ENCODE assay signal across 13 cellular contexts in the genomic region with DNA sequence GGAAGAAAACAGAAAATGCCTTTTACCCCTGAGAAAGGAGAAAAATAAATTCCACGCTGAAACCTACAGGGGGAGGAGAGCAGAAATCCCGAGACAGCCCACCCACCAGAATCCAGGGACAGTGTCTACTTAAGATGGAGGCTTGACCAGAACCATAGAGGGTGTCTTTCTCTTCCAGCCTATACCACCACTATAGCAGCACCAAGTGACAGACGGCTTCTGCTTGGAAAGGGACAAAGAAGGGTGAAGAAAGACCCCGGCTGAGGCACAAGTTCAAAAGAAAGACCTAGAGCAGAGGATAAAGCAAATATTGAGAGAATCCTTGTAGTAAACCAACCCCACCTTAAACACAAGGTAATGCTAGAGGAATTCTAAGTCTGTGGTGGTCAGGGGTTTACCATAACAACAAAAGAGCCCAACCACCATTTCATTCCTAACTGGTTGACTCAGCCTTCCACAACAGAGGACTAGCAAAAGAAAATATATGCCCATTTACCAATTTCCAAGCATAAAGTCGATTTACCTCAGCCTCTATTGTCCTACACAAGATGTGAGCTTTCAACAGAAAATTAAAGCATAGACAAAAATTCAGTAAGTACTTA.
DNase-seq lines count a peak whose midpoint lies in the region; TF ChIP-seq lines count a peak whose summit lies in the region.
"Had no signal": no experiment of that assay in that cellular context is flagged by ENCODE, and none has a peak within 500 bp of the region (broad histone marks: within the 10 kb centered on the region; RNA-seq: fewer than 3 reads in every experiment).

No MANE protein-coding gene starts in this region.

- intact Hi-C loops in CD4-positive, alpha-beta memory T cell (cut with micrococcal nuclease) = no loop called here

- H3K36me3 ChIP-seq in HUES64 (ENCODE audit: insufficient read depth, low read length) = no peaks in the 10 kb centered on the region
- no peaks in the 10 kb centered on the region for H3K36me3 ChIP-seq in CD4-positive, alpha-beta memory T cell (ENCODE audit: insufficient read depth, low read length)
- H3K36me3 ChIP-seq: Peyer's patch, spleen had no signal

- H3K9me3 ChIP-seq in HUES64 (ENCODE audit: insufficient read depth, low read depth, low read length) = no peaks in the 10 kb centered on the region
- no peaks in the 10 kb centered on the region for H3K9me3 ChIP-seq in CD4-positive, alpha-beta memory T cell (ENCODE audit: control insufficient read depth in 1 of 2, low read length in 2 of 2)
- H3K9me3 ChIP-seq: Peyer's patch, spleen had no signal

- peak; percentile 10 for DNase-seq in Caki2 (ENCODE audit: low read depth)
- peak; percentile 49 to 92 for DNase-seq in cardiac fibroblast (ENCODE audit: low read depth in 2 of 2)
- peak; percentile 68 for DNase-seq in islet precursor cell
- DNase-seq in foreskin melanocyte = no peak
- DNase-seq in Kasumi-1 (lab: John Stamatoyannopoulos, UW) = no peak
- no peak for DNase-seq in CD4-positive, alpha-beta memory T cell
- no peak for DNase-seq in activated T-cell treated with anti-CD3 and anti-CD28 coated beads, Interleukin-2, amount 50 U/mL, for 48 hours
- DNase-seq: activated T-cell treated with anti-CD3 and anti-CD28 coated beads, Interleukin-2, amount 50 U/mL, for 1 hour; cerebellar nuclear complex; Peyer's patch; spleen had no signal

- no peaks in the 10 kb centered on the region for H3K4me1 Mint-ChIP-seq in CD4-positive, alpha-beta memory T cell
- H3K4me1 Mint-ChIP-seq: IgD-negative memory B cell had no signal

- H3K27ac ChIP-seq in HUES64 (ENCODE audit: low read depth, low read length) = peak overlapping the region; percentile 95
- no peak overlapping the region for H3K27ac ChIP-seq in CD4-positive, alpha-beta memory T cell (ENCODE audit: low read depth, low read length)
- H3K27ac ChIP-seq: Peyer's patch, spleen had no signal

- H3K4me3 ChIP-seq in HUES64 (ENCODE audit: low read length) (peak overlapping the region; percentile 21), cardiac fibroblast (replicated peaks in 1 of 2; ENCODE audit: low read depth in 2 of 2, low read length in 2 of 2) (no peak overlapping the region)
- no peak overlapping the region for H3K4me3 ChIP-seq in CD4-positive, alpha-beta memory T cell (ENCODE audit: low read length in 2 of 2)
- H3K4me3 ChIP-seq: Peyer's patch, spleen had no signal

- POLR2A ChIA-PET in CD4-positive, alpha-beta memory T cell (lab: Charles Lee; ENCODE audit: partially characterized antibody) = no interaction called here

- H3K4me1 ChIP-seq in HUES64 (ENCODE audit: insufficient read depth, low read length) = peaks cover 24% of the 10 kb centered on the region
- H3K4me1 ChIP-seq in CD4-positive, alpha-beta memory T cell (ENCODE audit: insufficient read depth, low read length) = no peaks in the 10 kb centered on the region
- H3K4me1 ChIP-seq: Peyer's patch, spleen had no signal

- H3K36me3 Mint-ChIP-seq in CD4-positive, alpha-beta memory T cell = no peaks in the 10 kb centered on the region
- H3K36me3 Mint-ChIP-seq: IgD-negative memory B cell had no signal

- whole genome bisulfite sequencing in HUES64 = 7% methylated on average over 2 of the region's 5 CpGs

- in situ Hi-C loops in Caki2 (cut with HindIII; ENCODE audit: low pct_unique_long_range_greater_than_20kb, low sequenced_read_pairs) = no loop called here

- H3K9ac ChIP-seq in HUES64 (ENCODE audit: low read depth, low read length) = peak overlapping the region; percentile 70

- TF ChIP-seq CTCF in cardiac fibroblast (IDR thresholded peaks at IDR 0.05; ENCODE audit: low read depth, low read length) = no peak

- no peak overlapping the region for H3K4me3 Mint-ChIP-seq in CD4-positive, alpha-beta memory T cell
- H3K4me3 Mint-ChIP-seq: IgD-negative memory B cell had no signal

- H3K9me3 Mint-ChIP-seq in CD4-positive, alpha-beta memory T cell = peaks cover 0 to 5% (median 3%) of the 10 kb centered on the region in 8 donors
- H3K9me3 Mint-ChIP-seq: IgD-negative memory B cell had no signal

- H3K27me3 Mint-ChIP-seq in CD4-positive, alpha-beta memory T cell = no peaks in the 10 kb centered on the region
- H3K27me3 Mint-ChIP-seq: IgD-negative memory B cell had no signal

- no peaks in the 10 kb centered on the region for H3K27me3 ChIP-seq in HUES64 (ENCODE audit: insufficient read depth, low read length)
- H3K27me3 ChIP-seq in CD4-positive, alpha-beta memory T cell (ENCODE audit: insufficient read depth, low read length) = no peaks in the 10 kb centered on the region
- H3K27me3 ChIP-seq: Peyer's patch, spleen had no signal

- CTCF ChIA-PET in CD4-positive, alpha-beta memory T cell (lab: Charles Lee; ENCODE audit: partially characterized antibody) = no interaction called here

- no peak overlapping the region for H3K27ac Mint-ChIP-seq in CD4-positive, alpha-beta memory T cell
- H3K27ac Mint-ChIP-seq: IgD-negative memory B cell had no signal

Comparison
In these comparisons a context has a peak if more than half of its experiments do, and no peak if none do; other contexts are left out.
1. DNase-seq: peak in Caki2 (single experiment), cardiac fibroblast (2 of 2) and islet precursor cell (single experiment); none in foreskin melanocyte (single experiment), Kasumi-1 (0 of 2), CD4-positive, alpha-beta memory T cell (0 of 5) and activated T-cell treated with anti-CD3 and anti-CD28 coated beads, Interleukin-2, amount 50 U/mL, for 48 hours (0 of 2).